ENCODE assay signal across 20 cellular contexts in the genomic region with DNA sequence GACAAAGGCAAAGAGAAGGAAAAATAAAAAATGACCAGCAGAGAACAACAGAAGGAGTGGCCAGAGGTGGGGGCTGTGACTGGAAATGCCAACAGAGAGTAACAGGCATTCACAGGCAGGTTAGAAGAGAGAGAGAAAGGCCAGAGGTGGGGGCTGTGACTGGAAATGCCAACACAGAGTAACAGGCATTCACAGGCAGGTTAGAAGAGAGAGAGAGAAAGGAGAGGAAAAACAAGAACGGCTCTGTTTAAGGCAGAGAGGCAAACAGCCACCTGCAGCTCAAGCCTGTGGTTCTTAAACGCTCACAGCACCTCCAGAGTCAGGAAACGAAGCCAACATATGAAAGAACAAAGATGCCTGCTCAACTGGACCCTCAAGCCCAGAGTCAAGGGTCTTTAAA. TPM values are rescaled to one million over a fixed set of nuclear protein-coding genes. Genes with fewer than 3 reads are reported as not detected.
DNase-seq lines count a peak whose midpoint lies in the region; ATAC-seq and TF ChIP-seq lines count a peak whose summit lies in the region.
"Had no signal": no experiment of that assay in that cellular context is flagged by ENCODE, and none has a peak within 500 bp of the region (broad histone marks: within the 10 kb centered on the region; RNA-seq: fewer than 3 reads in every experiment).

No MANE protein-coding gene starts in this region.

- H3K36me3 ChIP-seq in thoracic aorta: peaks cover 35% of the 10 kb centered on the region

- peak overlapping the region; percentile 49 to 58 for H3K27ac ChIP-seq in thoracic aorta
- H3K27ac ChIP-seq: HL-60, left ventricle myocardium inferior, SK-N-MC had no signal

- peaks cover 20% of the 10 kb centered on the region for H3K4me1 Mint-ChIP-seq in activated T-cell treated with anti-CD3 and anti-CD28 coated beads, Interleukin-2, amount 50 U/mL, for 24 hours (ENCODE audit: low read depth)
- peaks cover 31% of the 10 kb centered on the region for H3K4me1 Mint-ChIP-seq in activated naive CD8-positive, alpha-beta T cell treated with anti-CD3 and anti-CD28 coated beads, Interleukin-2, amount 50 U/mL, for 24 hours
- H3K4me1 Mint-ChIP-seq in memory B cell: no peaks in the 10 kb centered on the region
- H3K4me1 Mint-ChIP-seq in effector memory CD8-positive, alpha-beta T cell (ENCODE audit: low read depth in 2 of 2): peaks cover 3 to 5% of the 10 kb centered on the region in 2 donors
- H3K4me1 Mint-ChIP-seq: CD8-positive, alpha-beta memory T cell had no signal

- no peaks in the 10 kb centered on the region for H3K9me3 Mint-ChIP-seq in activated T-cell treated with anti-CD3 and anti-CD28 coated beads, Interleukin-2, amount 50 U/mL, for 24 hours
- H3K9me3 Mint-ChIP-seq in activated naive CD8-positive, alpha-beta T cell treated with anti-CD3 and anti-CD28 coated beads, Interleukin-2, amount 50 U/mL, for 24 hours: no peaks in the 10 kb centered on the region
- no peaks in the 10 kb centered on the region for H3K9me3 Mint-ChIP-seq in memory B cell
- H3K9me3 Mint-ChIP-seq in effector memory CD8-positive, alpha-beta T cell: no peaks in the 10 kb centered on the region
- H3K9me3 Mint-ChIP-seq: activated T-helper 2 cell treated with anti-CD3 and anti-CD28 coated beads, Interferon-gamma antibody, Interleukin-2, Interleukin-4, amounts not matched to agents 10 μg/mL and 5 μg/mL and 100 μg/mL, durations not matched to agents 14 hours and 24 hours and 36 hours; CD8-positive, alpha-beta memory T cell had no signal

- H3K36me3 Mint-ChIP-seq in activated T-cell treated with anti-CD3 and anti-CD28 coated beads, Interleukin-2, amount 50 U/mL, for 24 hours (ENCODE audit: low read depth): peaks cover 82% of the 10 kb centered on the region
- peaks cover 45% of the 10 kb centered on the region for H3K36me3 Mint-ChIP-seq in activated naive CD8-positive, alpha-beta T cell treated with anti-CD3 and anti-CD28 coated beads, Interleukin-2, amount 50 U/mL, for 24 hours (ENCODE audit: low read depth)
- H3K36me3 Mint-ChIP-seq in memory B cell: peaks cover 29% of the 10 kb centered on the region
- peaks cover 36% of the 10 kb centered on the region for H3K36me3 Mint-ChIP-seq in effector memory CD8-positive, alpha-beta T cell (ENCODE audit: insufficient read depth)

- H3K27ac Mint-ChIP-seq in activated T-cell treated with anti-CD3 and anti-CD28 coated beads, Interleukin-2, amount 50 U/mL, for 24 hours: peak overlapping the region; percentile 2
- peak overlapping the region; percentile 39 for H3K27ac Mint-ChIP-seq in activated naive CD8-positive, alpha-beta T cell treated with anti-CD3 and anti-CD28 coated beads, Interleukin-2, amount 50 U/mL, for 24 hours
- H3K27ac Mint-ChIP-seq in memory B cell: peak overlapping the region; percentile 3
- H3K27ac Mint-ChIP-seq in effector memory CD8-positive, alpha-beta T cell: peak overlapping the region in 1 of 2 donors; percentile 60
- H3K27ac Mint-ChIP-seq: activated T-helper 2 cell treated with anti-CD3 and anti-CD28 coated beads, Interferon-gamma antibody, Interleukin-2, Interleukin-4, amounts not matched to agents 10 μg/mL and 5 μg/mL and 100 μg/mL, durations not matched to agents 14 hours and 24 hours and 36 hours; naive thymus-derived CD4-positive, alpha-beta T cell had no signal

- no peak for ATAC-seq in activated naive CD8-positive, alpha-beta T cell treated with anti-CD3 and anti-CD28 coated beads, Interleukin-2, amount 50 U/mL, for 24 hours
- ATAC-seq in memory B cell (ENCODE audit: low read depth): no peak
- ATAC-seq in thoracic aorta (ENCODE audit: insufficient number of reproducible peaks, low FRiP score, low read depth): no peak
- no peak for ATAC-seq in effector memory CD8-positive, alpha-beta T cell (replicated peaks)
- ATAC-seq in HG03025 (IDR thresholded peaks at IDR 0.05; ENCODE audit: low FRiP score, unreplicated experiment): no peak
- ATAC-seq: GM12878; naive thymus-derived CD4-positive, alpha-beta T cell had no signal

- no peak for TF ChIP-seq CTCF in thoracic aorta (IDR thresholded peaks at IDR 0.05)

- no peaks in the 10 kb centered on the region for H3K27me3 ChIP-seq in thoracic aorta (replicated peaks; ENCODE audit: insufficient read depth)

- H3K4me3 ChIP-seq in thoracic aorta: no peak overlapping the region
- H3K4me3 ChIP-seq: GM12878, left ventricle myocardium inferior, SK-N-MC had no signal

- no peaks in the 10 kb centered on the region for H3K27me3 Mint-ChIP-seq in activated T-cell treated with anti-CD3 and anti-CD28 coated beads, Interleukin-2, amount 50 U/mL, for 24 hours
- H3K27me3 Mint-ChIP-seq in activated naive CD8-positive, alpha-beta T cell treated with anti-CD3 and anti-CD28 coated beads, Interleukin-2, amount 50 U/mL, for 24 hours: no peaks in the 10 kb centered on the region
- H3K27me3 Mint-ChIP-seq in memory B cell: no peaks in the 10 kb centered on the region
- no peaks in the 10 kb centered on the region for H3K27me3 Mint-ChIP-seq in effector memory CD8-positive, alpha-beta T cell
- H3K27me3 Mint-ChIP-seq: CD8-positive, alpha-beta memory T cell; naive thymus-derived CD4-positive, alpha-beta T cell had no signal

- H3K9me3 ChIP-seq in thoracic aorta: no peaks in the 10 kb centered on the region

- DNase-seq in activated T-cell treated with anti-CD3 and anti-CD28 coated beads, Interleukin-2, amount 50 U/mL, for 24 hours: no peak
- no peak for DNase-seq in activated T-cell treated with anti-CD3 and anti-CD28 coated beads, Interleukin-2, amount 50 U/mL, for 1 hour
- no peak for DNase-seq in activated naive CD8-positive, alpha-beta T cell treated with anti-CD3 and anti-CD28 coated beads, Interleukin-2, amount 50 U/mL, for 24 hours
- no peak for DNase-seq in memory B cell (ENCODE audit: low spot score in 2 of 2)
- no peak for DNase-seq in thoracic aorta (ENCODE audit: low spot score)
- no peak for DNase-seq in activated CD8-positive, alpha-beta memory T cell treated with anti-CD3 and anti-CD28 coated beads for 24 hours
- DNase-seq in effector memory CD8-positive, alpha-beta T cell: no peak
- DNase-seq: activated CD4-positive, alpha-beta T cell treated with anti-CD3 and anti-CD28 coated beads, Interleukin-2, amount 50 U/mL, for 4 hours; CD8-positive, alpha-beta memory T cell; hippocampal formation; left ventricle myocardium inferior; naive thymus-derived CD4-positive, alpha-beta T cell; NCI-H1417 treated with DMSO at 0.1 percent for 48 hours; NCI-H345; stimulated activated naive CD4-positive, alpha-beta T cell treated with Interleukin-2 at 50 U/mL for 16 hours had no signal

- peaks cover 18 to 50% of the 10 kb centered on the region in 2 donors for H3K4me1 ChIP-seq in thoracic aorta (ENCODE audit: control insufficient read depth in 1 of 2, low read depth in 2 of 2)

- no peak overlapping the region for H3K4me3 Mint-ChIP-seq in activated T-cell treated with anti-CD3 and anti-CD28 coated beads, Interleukin-2, amount 50 U/mL, for 24 hours
- H3K4me3 Mint-ChIP-seq in activated naive CD8-positive, alpha-beta T cell treated with anti-CD3 and anti-CD28 coated beads, Interleukin-2, amount 50 U/mL, for 24 hours: no peak overlapping the region
- no peak overlapping the region for H3K4me3 Mint-ChIP-seq in memory B cell
- no peak overlapping the region for H3K4me3 Mint-ChIP-seq in effector memory CD8-positive, alpha-beta T cell
- H3K4me3 Mint-ChIP-seq: CD8-positive, alpha-beta memory T cell; naive thymus-derived CD4-positive, alpha-beta T cell had no signal

RNA-seq across cellular contexts. Expression of a gene that starts 39.5 kb away (rescaled TPM):
- 10 to 100 TPM; 10.3 to 22.3 TPM for total RNA-seq in thoracic aorta
